In genomic region chr10:101290415-101290814, GRCh38 we compare ENCODE assay signal across 17 cellular contexts.
"Had no signal": no experiment of that assay in that cellular context is flagged by ENCODE, and none has a peak within 500 bp of the region (broad histone marks: within the 10 kb centered on the region; RNA-seq: fewer than 3 reads in every experiment).

No MANE protein-coding gene starts in this region.

- ATAC-seq: activated CD8-positive, alpha-beta memory T cell treated with anti-CD3 and anti-CD28 coated beads, Interleukin-2, amount 10 ng/mL, durations not matched to agents 7 days and 5 days; activated T-helper 17 cell treated with anti-CD3 and anti-CD28 coated beads, Interleukin-2, amount 50 U/mL, for 72 hours; esophagus mucosa; naive thymus-derived CD8-positive, alpha-beta T cell; sciatic nerve; stimulated activated effector memory CD8-positive, alpha-beta T cell treated with anti-CD3 and anti-CD28 coated beads, Interleukin-12 subunit alpha, Interleukin-12 subunit beta, amount 100 ng/mL, for 72 hours had no signal

- H3K4me3 Mint-ChIP-seq: activated CD4-positive, alpha-beta memory T cell treated with anti-CD3 and anti-CD28 coated beads, Interleukin-2, amount 10 ng/mL, durations not matched to agents 7 days and 5 days; activated CD8-positive, alpha-beta memory T cell treated with anti-CD3 and anti-CD28 coated beads, Interleukin-2, amount 10 ng/mL, durations not matched to agents 7 days and 5 days; memory B cell had no signal

- H3K27ac Mint-ChIP-seq: activated CD4-positive, alpha-beta memory T cell treated with anti-CD3 and anti-CD28 coated beads, Interleukin-2, amount 10 ng/mL, durations not matched to agents 7 days and 5 days; activated CD8-positive, alpha-beta memory T cell treated with anti-CD3 and anti-CD28 coated beads, Interleukin-2, amount 10 ng/mL, durations not matched to agents 7 days and 5 days; activated T-helper 17 cell treated with anti-CD3 and anti-CD28 coated beads, Interleukin-2, amount 50 U/mL, for 72 hours; memory B cell; stimulated activated effector memory CD8-positive, alpha-beta T cell treated with anti-CD3 and anti-CD28 coated beads, Interleukin-12 subunit alpha, Interleukin-12 subunit beta, amount 100 ng/mL, for 72 hours had no signal

- H3K9me3 Mint-ChIP-seq: activated CD4-positive, alpha-beta memory T cell treated with anti-CD3 and anti-CD28 coated beads, Interleukin-2, amount 10 ng/mL, durations not matched to agents 7 days and 5 days; activated T-helper 17 cell treated with anti-CD3 and anti-CD28 coated beads, Interleukin-2, amount 50 U/mL, for 72 hours; memory B cell; naive thymus-derived CD8-positive, alpha-beta T cell; stimulated activated effector memory CD8-positive, alpha-beta T cell treated with anti-CD3 and anti-CD28 coated beads, Interleukin-12 subunit alpha, Interleukin-12 subunit beta, amount 100 ng/mL, for 72 hours had no signal

- H3K9me3 ChIP-seq: gastrocnemius medialis, stomach had no signal

- H3K36me3 ChIP-seq: gastrocnemius medialis, stomach had no signal

- H3K4me3 ChIP-seq: coronary artery had no signal

- H3K4me1 Mint-ChIP-seq: activated T-helper 17 cell treated with anti-CD3 and anti-CD28 coated beads, Interleukin-2, amount 50 U/mL, for 72 hours had no signal

- DNase-seq: activated CD4-positive, alpha-beta memory T cell treated with anti-CD3 and anti-CD28 coated beads, Interleukin-2, amount 10 ng/mL, durations not matched to agents 7 days and 5 days; activated CD4-positive, alpha-beta T cell treated with anti-CD3 and anti-CD28 coated beads for 48 hours; activated CD4-positive, CD25-positive, alpha-beta regulatory T cell; activated CD8-positive, alpha-beta memory T cell treated with anti-CD3 and anti-CD28 coated beads, Interleukin-2, amount 10 ng/mL, durations not matched to agents 7 days and 5 days; activated naive CD4-positive, alpha-beta T cell treated with Interleukin-2 at 50 U/mL for 16 hours; anterior cingulate cortex; gastrocnemius medialis; naive thymus-derived CD8-positive, alpha-beta T cell; stimulated activated CD4-positive, alpha-beta T cell treated with anti-CD3 and anti-CD28 coated beads, Interleukin-4, amount 100 ng/mL, for 24 hours; stomach; trophoblast cell had no signal

- H3K36me3 Mint-ChIP-seq: activated CD8-positive, alpha-beta memory T cell treated with anti-CD3 and anti-CD28 coated beads, Interleukin-2, amount 10 ng/mL, durations not matched to agents 7 days and 5 days; memory B cell; stimulated activated effector memory CD8-positive, alpha-beta T cell treated with anti-CD3 and anti-CD28 coated beads, Interleukin-12 subunit alpha, Interleukin-12 subunit beta, amount 100 ng/mL, for 72 hours had no signal

- H3K27ac ChIP-seq: coronary artery, stomach had no signal
